ENCODE assay signal across 8 cellular contexts in genomic region chr6:161281092-161281491, GRCh38.
"Had no signal": no experiment of that assay in that cellular context is flagged by ENCODE, and none has a peak within 500 bp of the region (broad histone marks: within the 10 kb centered on the region; RNA-seq: fewer than 3 reads in every experiment).

No MANE protein-coding gene starts in this region.

- DNase-seq: IMR-90, Karpas-422, KBM-7, KG1 had no signal

- FAIRE-seq: HTR-8/SVneo had no signal

- H3K36me3 Mint-ChIP-seq: IgD-negative memory B cell had no signal

- H3K4me3 Mint-ChIP-seq: IgD-negative memory B cell had no signal

- H3K9ac ChIP-seq: KMS-11 had no signal

- H3K4me2 ChIP-seq: KMS-11 had no signal

- H3K4me1 Mint-ChIP-seq: IgD-negative memory B cell had no signal

- H3K27ac Mint-ChIP-seq: IgD-negative memory B cell had no signal

- H3K27ac ChIP-seq: HL-60, KMS-11 had no signal
